In genomic region chr3:126595479-126595878, GRCh38 we compare ENCODE assay signal across 12 cellular contexts. TPM values are rescaled to one million over a fixed set of nuclear protein-coding genes. Genes with fewer than 3 reads are reported as not detected.
"Had no signal": no experiment of that assay in that cellular context is flagged by ENCODE, and none has a peak within 500 bp of the region (broad histone marks: within the 10 kb centered on the region; RNA-seq: fewer than 3 reads in every experiment).

No MANE protein-coding gene starts in this region.

RNA-seq across cellular contexts. Expression of gene C3orf22, which starts 36.7 kb away (rescaled TPM):
- total RNA-seq: OCI-LY7, PC-3, PC-9, Peyer's patch, Right ventricle myocardium inferior, Right ventricle myocardium superior, RPMI7951, SJCRH30, SJSA1, SK-MEL-5, T-cell had no signal
- polyA plus RNA-seq: SK-N-SH had no signal

RNA-seq across cellular contexts. Expression of gene TXNRD3, which starts 59.4 kb away (rescaled TPM):
- total RNA-seq: OCI-LY7 had no signal
